In the genomic region with DNA sequence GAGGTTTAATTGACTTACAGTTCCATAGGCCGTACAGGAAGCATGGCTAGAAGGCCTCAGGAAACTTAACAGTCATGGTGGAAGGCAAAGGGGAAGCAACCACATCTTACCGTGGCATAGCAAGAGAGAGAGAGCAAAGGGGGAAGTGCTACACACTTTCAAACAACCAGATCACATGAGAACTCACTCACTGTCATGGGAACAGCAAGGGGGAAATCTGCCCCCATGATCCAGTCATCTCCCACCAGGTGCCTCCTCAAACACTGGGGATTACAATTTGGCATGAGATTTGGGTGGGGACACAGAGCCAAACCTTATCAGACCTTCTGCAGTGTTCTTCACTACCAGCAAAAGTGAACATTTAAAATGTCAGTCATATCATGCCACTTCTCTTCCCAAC, we compare ENCODE assay signal across 1 cellular context.
TF ChIP-seq lines count a peak whose summit lies in the region.

No MANE protein-coding gene starts in this region.

TF ChIP-seq in K562, 482 proteins besides CTCF, POLR2A, EP300 and RAD21 (continued from another document and continues in another):
- TF ChIP-seq, protein P1, sequence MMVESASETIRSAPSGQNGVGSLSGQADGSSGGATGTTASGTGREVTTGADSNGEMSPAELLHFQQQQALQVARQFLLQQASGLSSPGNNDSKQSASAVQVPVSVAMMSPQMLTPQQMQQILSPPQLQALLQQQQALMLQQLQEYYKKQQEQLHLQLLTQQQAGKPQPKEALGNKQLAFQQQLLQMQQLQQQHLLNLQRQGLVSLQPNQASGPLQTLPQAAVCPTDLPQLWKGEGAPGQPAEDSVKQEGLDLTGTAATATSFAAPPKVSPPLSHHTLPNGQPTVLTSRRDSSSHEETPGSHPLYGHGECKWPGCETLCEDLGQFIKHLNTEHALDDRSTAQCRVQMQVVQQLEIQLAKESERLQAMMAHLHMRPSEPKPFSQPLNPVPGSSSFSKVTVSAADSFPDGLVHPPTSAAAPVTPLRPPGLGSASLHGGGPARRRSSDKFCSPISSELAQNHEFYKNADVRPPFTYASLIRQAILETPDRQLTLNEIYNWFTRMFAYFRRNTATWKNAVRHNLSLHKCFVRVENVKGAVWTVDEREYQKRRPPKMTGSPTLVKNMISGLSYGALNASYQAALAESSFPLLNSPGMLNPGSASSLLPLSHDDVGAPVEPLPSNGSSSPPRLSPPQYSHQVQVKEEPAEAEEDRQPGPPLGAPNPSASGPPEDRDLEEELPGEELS (CRISPR knock-in tag; IDR thresholded peaks at IDR 0.05; ENCODE audit: borderline replicate concordance): no peak
- no peak for TF ChIP-seq ZNF197 (CRISPR knock-in tag; IDR thresholded peaks at IDR 0.05; ENCODE audit: low read depth)
- TF ChIP-seq, protein P2, sequence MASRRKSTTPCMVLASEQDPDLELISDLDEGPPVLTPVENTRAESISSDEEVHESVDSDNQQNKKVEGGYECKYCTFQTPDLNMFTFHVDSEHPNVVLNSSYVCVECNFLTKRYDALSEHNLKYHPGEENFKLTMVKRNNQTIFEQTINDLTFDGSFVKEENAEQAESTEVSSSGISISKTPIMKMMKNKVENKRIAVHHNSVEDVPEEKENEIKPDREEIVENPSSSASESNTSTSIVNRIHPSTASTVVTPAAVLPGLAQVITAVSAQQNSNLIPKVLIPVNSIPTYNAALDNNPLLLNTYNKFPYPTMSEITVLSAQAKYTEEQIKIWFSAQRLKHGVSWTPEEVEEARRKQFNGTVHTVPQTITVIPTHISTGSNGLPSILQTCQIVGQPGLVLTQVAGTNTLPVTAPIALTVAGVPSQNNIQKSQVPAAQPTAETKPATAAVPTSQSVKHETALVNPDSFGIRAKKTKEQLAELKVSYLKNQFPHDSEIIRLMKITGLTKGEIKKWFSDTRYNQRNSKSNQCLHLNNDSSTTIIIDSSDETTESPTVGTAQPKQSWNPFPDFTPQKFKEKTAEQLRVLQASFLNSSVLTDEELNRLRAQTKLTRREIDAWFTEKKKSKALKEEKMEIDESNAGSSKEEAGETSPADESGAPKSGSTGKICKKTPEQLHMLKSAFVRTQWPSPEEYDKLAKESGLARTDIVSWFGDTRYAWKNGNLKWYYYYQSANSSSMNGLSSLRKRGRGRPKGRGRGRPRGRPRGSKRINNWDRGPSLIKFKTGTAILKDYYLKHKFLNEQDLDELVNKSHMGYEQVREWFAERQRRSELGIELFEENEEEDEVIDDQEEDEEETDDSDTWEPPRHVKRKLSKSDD (conservative IDR thresholded peaks at IDR 0.05; ENCODE audit: low read length): no peak
- TF ChIP-seq RFX1 (IDR thresholded peaks at IDR 0.05): peak; percentile 18; the same call in 1 of the 2 replicates
- TF ChIP-seq HOXB6 (CRISPR knock-in tag; IDR thresholded peaks at IDR 0.05; ENCODE audit: borderline replicate concordance): no peak
- TF ChIP-seq GTF2A2 (tag; IDR thresholded peaks at IDR 0.05): no peak
- TF ChIP-seq KDM5B (IDR thresholded peaks at IDR 0.05; ENCODE audit: insufficient replicate concordance, low read depth, low read length): no peak
- TF ChIP-seq, protein P3, sequence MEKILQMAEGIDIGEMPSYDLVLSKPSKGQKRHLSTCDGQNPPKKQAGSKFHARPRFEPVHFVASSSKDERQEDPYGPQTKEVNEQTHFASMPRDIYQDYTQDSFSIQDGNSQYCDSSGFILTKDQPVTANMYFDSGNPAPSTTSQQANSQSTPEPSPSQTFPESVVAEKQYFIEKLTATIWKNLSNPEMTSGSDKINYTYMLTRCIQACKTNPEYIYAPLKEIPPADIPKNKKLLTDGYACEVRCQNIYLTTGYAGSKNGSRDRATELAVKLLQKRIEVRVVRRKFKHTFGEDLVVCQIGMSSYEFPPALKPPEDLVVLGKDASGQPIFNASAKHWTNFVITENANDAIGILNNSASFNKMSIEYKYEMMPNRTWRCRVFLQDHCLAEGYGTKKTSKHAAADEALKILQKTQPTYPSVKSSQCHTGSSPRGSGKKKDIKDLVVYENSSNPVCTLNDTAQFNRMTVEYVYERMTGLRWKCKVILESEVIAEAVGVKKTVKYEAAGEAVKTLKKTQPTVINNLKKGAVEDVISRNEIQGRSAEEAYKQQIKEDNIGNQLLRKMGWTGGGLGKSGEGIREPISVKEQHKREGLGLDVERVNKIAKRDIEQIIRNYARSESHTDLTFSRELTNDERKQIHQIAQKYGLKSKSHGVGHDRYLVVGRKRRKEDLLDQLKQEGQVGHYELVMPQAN (IDR thresholded peaks at IDR 0.05; ENCODE audit: borderline replicate concordance): no peak
- TF ChIP-seq, protein P4, sequence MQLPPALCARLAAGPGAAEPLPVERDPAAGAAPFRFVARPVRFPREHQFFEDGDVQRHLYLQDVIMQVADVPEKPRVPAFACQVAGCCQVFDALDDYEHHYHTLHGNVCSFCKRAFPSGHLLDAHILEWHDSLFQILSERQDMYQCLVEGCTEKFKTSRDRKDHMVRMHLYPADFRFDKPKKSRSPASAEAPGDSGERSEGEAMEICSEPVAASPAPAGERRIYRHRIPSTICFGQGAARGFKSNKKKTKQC (CRISPR knock-in tag; IDR thresholded peaks at IDR 0.05): no peak
- TF ChIP-seq TCFL5 (CRISPR knock-in tag; conservative IDR thresholded peaks at IDR 0.05): no peak
- TF ChIP-seq CXXC5 (CRISPR knock-in tag; IDR thresholded peaks at IDR 0.05): no peak
- TF ChIP-seq, protein P5, sequence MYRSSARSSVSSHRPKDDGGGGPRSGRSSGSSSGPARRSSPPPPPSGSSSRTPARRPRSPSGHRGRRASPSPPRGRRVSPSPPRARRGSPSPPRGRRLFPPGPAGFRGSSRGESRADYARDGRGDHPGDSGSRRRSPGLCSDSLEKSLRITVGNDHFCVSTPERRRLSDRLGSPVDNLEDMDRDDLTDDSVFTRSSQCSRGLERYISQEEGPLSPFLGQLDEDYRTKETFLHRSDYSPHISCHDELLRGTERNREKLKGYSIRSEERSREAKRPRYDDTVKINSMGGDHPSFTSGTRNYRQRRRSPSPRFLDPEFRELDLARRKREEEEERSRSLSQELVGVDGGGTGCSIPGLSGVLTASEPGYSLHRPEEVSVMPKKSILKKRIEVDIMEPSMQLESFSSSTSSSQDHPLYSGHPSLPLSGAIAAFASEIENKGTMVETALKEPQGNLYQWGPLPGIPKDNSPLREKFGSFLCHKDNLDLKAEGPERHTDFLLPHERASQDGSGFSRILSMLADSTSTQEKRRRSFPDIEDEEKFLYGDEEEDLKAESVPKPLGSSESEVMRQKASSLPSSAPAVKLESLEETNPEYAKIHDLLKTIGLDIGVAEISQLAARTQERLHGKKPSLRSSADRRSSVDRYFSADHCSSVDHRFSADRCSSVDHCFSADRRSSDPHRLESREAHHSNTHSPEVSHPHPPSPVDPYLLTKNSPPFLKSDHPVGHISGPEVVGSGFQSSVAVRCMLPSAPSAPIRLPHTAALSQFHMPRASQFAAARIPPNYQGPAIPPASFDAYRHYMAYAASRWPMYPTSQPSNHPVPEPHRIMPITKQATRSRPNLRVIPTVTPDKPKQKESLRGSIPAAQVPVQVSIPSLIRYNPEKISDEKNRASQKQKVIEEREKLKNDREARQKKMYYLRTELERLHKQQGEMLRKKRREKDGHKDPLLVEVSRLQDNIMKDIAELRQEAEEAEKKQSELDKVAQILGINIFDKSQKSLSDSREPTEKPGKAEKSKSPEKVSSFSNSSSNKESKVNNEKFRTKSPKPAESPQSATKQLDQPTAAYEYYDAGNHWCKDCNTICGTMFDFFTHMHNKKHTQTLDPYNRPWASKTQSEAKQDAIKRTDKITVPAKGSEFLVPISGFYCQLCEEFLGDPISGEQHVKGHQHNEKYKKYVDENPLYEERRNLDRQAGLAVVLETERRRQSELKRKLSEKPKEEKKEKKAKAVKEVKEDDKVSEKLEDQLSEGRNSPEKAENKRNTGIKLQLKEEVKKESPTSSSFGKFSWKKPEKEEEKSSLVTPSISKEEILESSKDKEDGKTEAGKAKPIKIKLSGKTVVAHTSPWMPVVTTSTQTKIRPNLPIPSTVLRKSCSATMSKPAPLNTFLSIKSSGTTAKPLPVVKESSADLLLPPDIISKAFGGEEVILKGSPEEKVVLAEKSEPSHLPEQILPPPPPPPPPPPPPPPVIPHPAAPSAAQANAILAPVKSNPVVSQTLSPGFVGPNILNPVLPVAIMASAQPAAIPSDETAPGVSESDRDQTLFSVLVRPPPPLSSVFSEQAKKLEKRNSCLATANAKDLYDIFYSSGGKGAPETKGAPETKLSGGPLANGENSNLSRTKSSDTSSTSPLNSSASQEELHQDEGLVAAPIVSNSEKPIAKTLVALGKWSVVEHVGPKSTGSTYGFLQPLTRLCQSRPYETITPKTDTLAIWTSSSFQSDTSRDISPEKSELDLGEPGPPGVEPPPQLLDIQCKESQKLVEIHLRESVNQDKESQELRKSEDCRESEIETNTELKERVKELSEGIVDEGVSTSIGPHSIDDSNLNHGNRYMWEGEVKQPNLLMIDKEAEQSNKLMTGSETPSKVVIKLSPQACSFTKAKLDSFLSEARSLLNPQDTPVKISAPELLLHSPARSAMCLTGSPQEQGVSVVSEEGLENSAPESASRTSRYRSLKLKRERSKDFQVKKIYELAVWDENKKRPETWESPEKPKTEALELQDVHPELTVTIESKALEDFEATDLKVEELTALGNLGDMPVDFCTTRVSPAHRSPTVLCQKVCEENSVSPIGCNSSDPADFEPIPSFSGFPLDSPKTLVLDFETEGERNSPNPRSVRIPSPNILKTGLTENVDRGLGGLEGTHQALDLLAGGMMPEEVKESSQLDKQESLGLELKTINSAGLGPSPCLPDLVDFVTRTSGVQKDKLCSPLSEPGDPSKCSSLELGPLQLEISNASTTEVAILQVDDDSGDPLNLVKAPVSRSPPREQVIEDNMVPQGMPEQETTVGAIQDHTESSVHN (IDR thresholded peaks at IDR 0.05; ENCODE audit: borderline replicate concordance in 1 of 2, low read depth in 1 of 2): no peak
- no peak for TF ChIP-seq YBX1 (IDR thresholded peaks at IDR 0.05)
- no peak for TF ChIP-seq JUNB (CRISPR knock-in tag; conservative IDR thresholded peaks at IDR 0.05)
- TF ChIP-seq, protein P6, sequence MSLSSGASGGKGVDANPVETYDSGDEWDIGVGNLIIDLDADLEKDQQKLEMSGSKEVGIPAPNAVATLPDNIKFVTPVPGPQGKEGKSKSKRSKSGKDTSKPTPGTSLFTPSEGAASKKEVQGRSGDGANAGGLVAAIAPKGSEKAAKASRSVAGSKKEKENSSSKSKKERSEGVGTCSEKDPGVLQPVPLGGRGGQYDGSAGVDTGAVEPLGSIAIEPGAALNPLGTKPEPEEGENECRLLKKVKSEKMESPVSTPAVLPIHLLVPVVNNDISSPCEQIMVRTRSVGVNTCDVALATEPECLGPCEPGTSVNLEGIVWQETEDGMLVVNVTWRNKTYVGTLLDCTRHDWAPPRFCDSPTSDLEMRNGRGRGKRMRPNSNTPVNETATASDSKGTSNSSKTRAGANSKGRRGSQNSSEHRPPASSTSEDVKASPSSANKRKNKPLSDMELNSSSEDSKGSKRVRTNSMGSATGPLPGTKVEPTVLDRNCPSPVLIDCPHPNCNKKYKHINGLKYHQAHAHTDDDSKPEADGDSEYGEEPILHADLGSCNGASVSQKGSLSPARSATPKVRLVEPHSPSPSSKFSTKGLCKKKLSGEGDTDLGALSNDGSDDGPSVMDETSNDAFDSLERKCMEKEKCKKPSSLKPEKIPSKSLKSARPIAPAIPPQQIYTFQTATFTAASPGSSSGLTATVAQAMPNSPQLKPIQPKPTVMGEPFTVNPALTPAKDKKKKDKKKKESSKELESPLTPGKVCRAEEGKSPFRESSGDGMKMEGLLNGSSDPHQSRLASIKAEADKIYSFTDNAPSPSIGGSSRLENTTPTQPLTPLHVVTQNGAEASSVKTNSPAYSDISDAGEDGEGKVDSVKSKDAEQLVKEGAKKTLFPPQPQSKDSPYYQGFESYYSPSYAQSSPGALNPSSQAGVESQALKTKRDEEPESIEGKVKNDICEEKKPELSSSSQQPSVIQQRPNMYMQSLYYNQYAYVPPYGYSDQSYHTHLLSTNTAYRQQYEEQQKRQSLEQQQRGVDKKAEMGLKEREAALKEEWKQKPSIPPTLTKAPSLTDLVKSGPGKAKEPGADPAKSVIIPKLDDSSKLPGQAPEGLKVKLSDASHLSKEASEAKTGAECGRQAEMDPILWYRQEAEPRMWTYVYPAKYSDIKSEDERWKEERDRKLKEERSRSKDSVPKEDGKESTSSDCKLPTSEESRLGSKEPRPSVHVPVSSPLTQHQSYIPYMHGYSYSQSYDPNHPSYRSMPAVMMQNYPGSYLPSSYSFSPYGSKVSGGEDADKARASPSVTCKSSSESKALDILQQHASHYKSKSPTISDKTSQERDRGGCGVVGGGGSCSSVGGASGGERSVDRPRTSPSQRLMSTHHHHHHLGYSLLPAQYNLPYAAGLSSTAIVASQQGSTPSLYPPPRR (CRISPR knock-in tag; IDR thresholded peaks at IDR 0.05; ENCODE audit: borderline replicate concordance): no peak
- TF ChIP-seq SMARCE1 (IDR thresholded peaks at IDR 0.05): no peak
- TF ChIP-seq, protein P7, sequence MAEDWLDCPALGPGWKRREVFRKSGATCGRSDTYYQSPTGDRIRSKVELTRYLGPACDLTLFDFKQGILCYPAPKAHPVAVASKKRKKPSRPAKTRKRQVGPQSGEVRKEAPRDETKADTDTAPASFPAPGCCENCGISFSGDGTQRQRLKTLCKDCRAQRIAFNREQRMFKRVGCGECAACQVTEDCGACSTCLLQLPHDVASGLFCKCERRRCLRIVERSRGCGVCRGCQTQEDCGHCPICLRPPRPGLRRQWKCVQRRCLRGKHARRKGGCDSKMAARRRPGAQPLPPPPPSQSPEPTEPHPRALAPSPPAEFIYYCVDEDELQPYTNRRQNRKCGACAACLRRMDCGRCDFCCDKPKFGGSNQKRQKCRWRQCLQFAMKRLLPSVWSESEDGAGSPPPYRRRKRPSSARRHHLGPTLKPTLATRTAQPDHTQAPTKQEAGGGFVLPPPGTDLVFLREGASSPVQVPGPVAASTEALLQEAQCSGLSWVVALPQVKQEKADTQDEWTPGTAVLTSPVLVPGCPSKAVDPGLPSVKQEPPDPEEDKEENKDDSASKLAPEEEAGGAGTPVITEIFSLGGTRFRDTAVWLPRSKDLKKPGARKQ (CRISPR knock-in tag; IDR thresholded peaks at IDR 0.05): no peak
- no peak for TF ChIP-seq HLTF (IDR thresholded peaks at IDR 0.05)
- TF ChIP-seq ZNF12 (CRISPR knock-in tag; IDR thresholded peaks at IDR 0.05): no peak
- TF ChIP-seq ZNF644 (tag; IDR thresholded peaks at IDR 0.05; ENCODE audit: low read depth): no peak
- no peak for TF ChIP-seq SP1 (CRISPR knock-in tag; IDR thresholded peaks at IDR 0.05)
- TF ChIP-seq ZKSCAN3 (CRISPR knock-in tag; IDR thresholded peaks at IDR 0.05): no peak
- no peak for TF ChIP-seq RBM17 (IDR thresholded peaks at IDR 0.05; ENCODE audit: borderline replicate concordance, low read depth, low read length)
- no peak for TF ChIP-seq U2AF1 (optimal IDR thresholded peaks at IDR 0.05; ENCODE audit: low read depth, low read length)
- no peak for TF ChIP-seq BCL6 (CRISPR knock-in tag; IDR thresholded peaks at IDR 0.05)
- no peak for TF ChIP-seq SREBF1 (IDR thresholded peaks at IDR 0.05; ENCODE audit: borderline replicate concordance, low read depth, low read length)
- TF ChIP-seq WHSC1 (IDR thresholded peaks at IDR 0.05; ENCODE audit: low read length): no peak
- TF ChIP-seq TCF7 (IDR thresholded peaks at IDR 0.05; ENCODE audit: borderline replicate concordance): no peak
- TF ChIP-seq CC2D1A (IDR thresholded peaks at IDR 0.05): peak; percentile 93
- no peak for TF ChIP-seq HMGN3 (IDR thresholded peaks at IDR 0.05; ENCODE audit: borderline replicate concordance, extremely low read depth, insufficient read length, low read depth, low read length)
